In the genomic region with DNA sequence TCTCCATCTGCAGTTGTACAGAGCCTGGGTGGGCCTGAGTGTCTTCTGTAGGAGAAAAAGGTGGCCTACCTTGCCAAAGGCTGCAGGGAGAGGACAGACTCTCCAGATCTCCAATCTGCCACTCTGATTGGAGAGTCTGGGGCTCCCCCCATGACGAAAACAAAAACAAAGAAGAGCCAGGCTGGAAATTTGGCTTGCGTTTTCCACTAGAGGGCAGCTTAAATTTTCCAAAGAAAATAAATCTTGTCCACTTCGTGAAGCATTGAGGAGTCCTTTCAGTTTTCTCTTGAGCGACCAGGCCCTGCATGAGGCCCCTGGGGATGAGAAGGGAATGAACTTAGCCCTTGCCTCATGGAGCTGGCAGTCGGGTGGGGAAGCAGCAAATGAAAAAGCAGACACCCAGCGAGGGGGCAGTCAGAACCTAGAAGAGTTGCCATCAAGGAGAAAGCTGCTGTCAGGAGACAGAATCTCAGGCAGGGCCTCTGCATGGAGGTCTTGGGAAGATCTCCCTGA, we compare ENCODE assay signal across 8 cellular contexts. TPM values are rescaled to one million over a fixed set of nuclear protein-coding genes. Genes with fewer than 3 reads are reported as not detected.
DNase-seq lines count a peak whose midpoint lies in the region; ATAC-seq, FAIRE-seq and TF ChIP-seq lines count a peak whose summit lies in the region.

No MANE protein-coding gene starts in this region.

- ATAC-seq in HG03159 (IDR thresholded peaks at IDR 0.05; ENCODE audit: unreplicated experiment) = no peak

- CTCF ChIA-PET in Calu3 (lab: Charles Lee) = interaction anchor here (1.2 kb wide), 1 partner anchor 60 kb away, joined by 5 read pairs; a partner anchor contains a TSS

- no peaks in the 10 kb centered on the region for H4K20me1 ChIP-seq in keratinocyte (ENCODE audit: control insufficient read depth, extremely low read depth, insufficient read depth, low read length)

- H3K4me1 ChIP-seq in adipocyte (ENCODE audit: control insufficient read depth, insufficient read depth, low read length) (peaks cover 14% of the 10 kb centered on the region), keratinocyte (ENCODE audit: control insufficient read depth, extremely low read depth, insufficient read depth, low read length) (peaks cover 4% of the 10 kb centered on the region)

- H3K4me3 ChIP-seq in Jurkat, Clone E6-1 (ENCODE audit: low read length) = no peak overlapping the region
- H3K4me3 ChIP-seq in adipocyte (ENCODE audit: low read length) = peak overlapping the region; percentile 7
- no peak overlapping the region for H3K4me3 ChIP-seq in keratinocyte (ENCODE audit: control insufficient read depth in 2 of 3, extremely low read depth in 1 of 3, insufficient read depth in 2 of 3, low read depth in 1 of 3, low read length in 3 of 3)

- H3K27ac ChIP-seq in keratinocyte (ENCODE audit: control insufficient read depth, insufficient read depth, low read length) = no peak overlapping the region

- H3K9ac ChIP-seq in adipocyte (ENCODE audit: low read length) = peak overlapping the region; percentile 61
- no peak overlapping the region for H3K9ac ChIP-seq in keratinocyte (ENCODE audit: control insufficient read depth, extremely low read depth, insufficient read depth, low read length)

- peaks cover 9% of the 10 kb centered on the region for H3K27me3 Mint-ChIP-seq in Calu3 (ENCODE audit: unreplicated experiment)
- H3K27me3 Mint-ChIP-seq in activated T-cell treated with anti-CD3 and anti-CD28 coated beads, Interleukin-2, amount 50 U/mL, for 24 hours = no peaks in the 10 kb centered on the region

- DNase-seq in Calu3 = peak; percentile 35
- DNase-seq in Jurkat, Clone E6-1 (ENCODE audit: low read depth, low spot score) = peak; percentile 12
- DNase-seq in adipocyte (ENCODE audit: low read depth) = peak; percentile 86
- no peak for DNase-seq in keratinocyte (ENCODE audit: low read depth, low spot score)
- DNase-seq in putamen (ENCODE audit: low spot score) = no peak
- no peak for DNase-seq in NCI-H345 treated with DMSO at 0.1 percent for 48 hours (lab: John Stamatoyannopoulos, UW; ENCODE audit: unreplicated experiment)
- no peak for DNase-seq in activated T-cell treated with anti-CD3 and anti-CD28 coated beads, Interleukin-2, amount 50 U/mL, for 24 hours

- peak overlapping the region; percentile 76 for H2AFZ ChIP-seq in keratinocyte (ENCODE audit: control insufficient read depth, low read length)

- no peaks in the 10 kb centered on the region for H3K9me3 ChIP-seq in adipocyte (ENCODE audit: control insufficient read depth, low read length)
- H3K9me3 ChIP-seq in keratinocyte (ENCODE audit: control insufficient read depth, low read depth, low read length) = no peaks in the 10 kb centered on the region

- TF ChIP-seq CTCF in Calu3 (IDR thresholded peaks at IDR 0.05; ENCODE audit: unreplicated experiment) (no peak), keratinocyte (optimal IDR thresholded peaks at IDR 0.05 in 1 of 3, IDR thresholded peaks at IDR 0.05 in 1 of 3, conservative IDR thresholded peaks at IDR 0.05 in 1 of 3; ENCODE audit: extremely low read depth in 1 of 3, insufficient read depth in 2 of 3, low read length in 3 of 3) (peak in 2 of 3 experiments; percentile 44 to 48)

- no peaks in the 10 kb centered on the region for H3K9me1 ChIP-seq in keratinocyte (ENCODE audit: control insufficient read depth, extremely low read depth, insufficient read depth, low read length)

- no peaks in the 10 kb centered on the region for H3K9me3 Mint-ChIP-seq in Calu3 (ENCODE audit: low read depth, unreplicated experiment)
- H3K9me3 Mint-ChIP-seq in activated T-cell treated with anti-CD3 and anti-CD28 coated beads, Interleukin-2, amount 50 U/mL, for 24 hours = no peaks in the 10 kb centered on the region

- intact Hi-C loops in Calu3 (cut with micrococcal nuclease; ENCODE audit: unreplicated experiment) = no loop called here

- dilution Hi-C loops in keratinocyte (cut with MboI; ENCODE audit: extremely low pct_ligation_motif_present, low sequenced_read_pairs) = no loop called here

- peak overlapping the region; percentile 46 for H3K4me2 ChIP-seq in keratinocyte (ENCODE audit: control insufficient read depth, extremely low read depth, insufficient read depth, low read depth, low read length)

- H3K36me3 ChIP-seq in adipocyte (ENCODE audit: control insufficient read depth, insufficient read depth, low read length, severe bottlenecking) (no peaks in the 10 kb centered on the region), keratinocyte (ENCODE audit: control insufficient read depth in 2 of 2, extremely low read depth in 1 of 2, insufficient read depth in 2 of 2, low read length in 2 of 2) (no peaks in the 10 kb centered on the region)

- H3K4me1 Mint-ChIP-seq in Calu3 (ENCODE audit: low read depth, unreplicated experiment) = peaks cover 11% of the 10 kb centered on the region
- no peaks in the 10 kb centered on the region for H3K4me1 Mint-ChIP-seq in activated T-cell treated with anti-CD3 and anti-CD28 coated beads, Interleukin-2, amount 50 U/mL, for 24 hours (ENCODE audit: low read depth)

- no TSS peak for BruUV-seq in Calu3 (replicated peaks; lab: Mats Ljungman, UMichigan)

- H3K36me3 Mint-ChIP-seq in Calu3 (ENCODE audit: insufficient read depth, unreplicated experiment) = no peaks in the 10 kb centered on the region
- H3K36me3 Mint-ChIP-seq in activated T-cell treated with anti-CD3 and anti-CD28 coated beads, Interleukin-2, amount 50 U/mL, for 24 hours (ENCODE audit: low read depth) = no peaks in the 10 kb centered on the region

- FAIRE-seq in keratinocyte (lab: Jason Lieb, UNC) = no peak

- no peaks in the 10 kb centered on the region for H3K27me3 ChIP-seq in adipocyte (replicated peaks; ENCODE audit: control insufficient read depth, insufficient read depth, low read length)
- no peaks in the 10 kb centered on the region for H3K27me3 ChIP-seq in keratinocyte (ENCODE audit: control insufficient read depth, extremely low read depth, insufficient read depth, low read length)

- H3K4me3 Mint-ChIP-seq in Calu3 (ENCODE audit: low read depth, unreplicated experiment) = no peak overlapping the region
- H3K4me3 Mint-ChIP-seq in activated T-cell treated with anti-CD3 and anti-CD28 coated beads, Interleukin-2, amount 50 U/mL, for 24 hours = no peak overlapping the region

- no peak overlapping the region for H3K27ac Mint-ChIP-seq in Calu3 (ENCODE audit: unreplicated experiment)
- no peak overlapping the region for H3K27ac Mint-ChIP-seq in activated T-cell treated with anti-CD3 and anti-CD28 coated beads, Interleukin-2, amount 50 U/mL, for 24 hours

- no peaks in the 10 kb centered on the region for H3K79me2 ChIP-seq in keratinocyte (ENCODE audit: control insufficient read depth, insufficient read depth, low read length)

RNA-seq across cellular contexts. Expression of a gene that starts 8.2 kb away (rescaled TPM):
- 43.2 and 54.8 TPM in 2 replicates for total RNA-seq in Calu3 (2022)
- 31.8 TPM for polyA plus RNA-seq in Jurkat, Clone E6-1 (2012; ENCODE audit: insufficient read depth, insufficient read length)
- 2.9 to 18.0 TPM (median 12.5 TPM) in 3 replicates for polyA plus RNA-seq in keratinocyte
- polyA plus RNA-seq in keratinocyte (2011; ENCODE audit: low read depth) = 0.87 TPM
- polyA plus RNA-seq in keratinocyte (2011; cell fraction: cytosol; rRNA removed) = 3.4 and 5.7 TPM in 2 replicates
- polyA plus RNA-seq in keratinocyte (2011; cell fraction: nucleus; rRNA removed) = 3.4 and 4.2 TPM in 2 replicates
- 0.32 and 11.1 TPM in 2 replicates for polyA plus RNA-seq in keratinocyte (2012; ENCODE audit: low replicate concordance)
- polyA minus RNA-seq in keratinocyte = 7.1 to 15.5 TPM (median 11.2 TPM) in 3 replicates
- polyA minus RNA-seq in keratinocyte (2011; cell fraction: cytosol; rRNA and poly(A)+ RNA removed) = 4.6 TPM
- polyA minus RNA-seq in keratinocyte (2011; cell fraction: nucleus; rRNA and poly(A)+ RNA removed) = 3.2 and 4.0 TPM in 2 replicates

RNA-seq across cellular contexts. Expression of a gene that starts 59.6 kb away (rescaled TPM):
- total RNA-seq in Calu3 (2022) = 168 and 181 TPM in 2 replicates
- 83.3 TPM for polyA plus RNA-seq in Jurkat, Clone E6-1 (2012; ENCODE audit: insufficient read depth, insufficient read length)
- polyA plus RNA-seq in keratinocyte = 48.6 to 87.3 TPM (median 51.2 TPM) in 3 replicates
- polyA plus RNA-seq in keratinocyte (2011; ENCODE audit: low read depth) = 98.7 TPM
- polyA plus RNA-seq in keratinocyte (2011; cell fraction: cytosol; rRNA removed) = 37.6 and 70.2 TPM in 2 replicates
- 46.4 and 60.8 TPM in 2 replicates for polyA plus RNA-seq in keratinocyte (2011; cell fraction: nucleus; rRNA removed)
- 80.5 and 89.7 TPM in 2 replicates for polyA plus RNA-seq in keratinocyte (2012; ENCODE audit: low replicate concordance)
- 17.7 to 85.3 TPM (median 39.6 TPM) in 3 replicates for polyA minus RNA-seq in keratinocyte
- polyA minus RNA-seq in keratinocyte (2011; cell fraction: cytosol; rRNA and poly(A)+ RNA removed) = 50.5 TPM
- polyA minus RNA-seq in keratinocyte (2011; cell fraction: nucleus; rRNA and poly(A)+ RNA removed) = 31.0 and 81.0 TPM in 2 replicates

Comparison
In these comparisons a context has a peak if more than half of its experiments do, and no peak if none do; other contexts are left out.
1. DNase-seq: peak in Calu3 (single experiment), Jurkat, Clone E6-1 (single experiment) and adipocyte (single experiment); none in keratinocyte (single experiment), putamen (single experiment), NCI-H345 treated with DMSO at 0.1 percent for 48 hours (single experiment) and activated T-cell treated with anti-CD3 and anti-CD28 coated beads, Interleukin-2, amount 50 U/mL, for 24 hours (single experiment).